25 cellular contexts compared by ENCODE assay signal in genomic region chr2:18232731-18233438, GRCh38.
DNase-seq lines count a peak whose midpoint lies in the region; ATAC-seq, FAIRE-seq and TF ChIP-seq lines count a peak whose summit lies in the region.
"Had no signal": no experiment of that assay in that cellular context is flagged by ENCODE, and none has a peak within 500 bp of the region (broad histone marks: within the 10 kb centered on the region; RNA-seq: fewer than 3 reads in every experiment).

No MANE protein-coding gene starts in this region.

- POLR2A ChIA-PET in WTC11 (lab: Charles Lee), result no interaction called here

- H3K36me3 Mint-ChIP-seq in WTC11, result no peaks in the 10 kb centered on the region

- H3K4me1 Mint-ChIP-seq in WTC11, result peaks cover 3% of the 10 kb centered on the region; the same call in 1 of the 2 replicates

- FAIRE-seq in GM12891 (lab: Jason Lieb, UNC), result no peak
- FAIRE-seq: GM19239, pancreas had no signal

- H3K4me3 Mint-ChIP-seq in WTC11, result no peak overlapping the region

- H3K27ac Mint-ChIP-seq in WTC11, result no peak overlapping the region

- no peak for TF ChIP-seq CTCF in WTC11 (IDR thresholded peaks at IDR 0.05)
- no peak for TF ChIP-seq CTCF in fibroblast of villous mesenchyme (IDR thresholded peaks at IDR 0.05; ENCODE audit: insufficient read depth, low read depth, low read length)

- TF ChIP-seq POLR2A in GM12891 (IDR thresholded peaks at IDR 0.05; ENCODE audit: low read depth, low read length), result no peak

- H3K27me3 Mint-ChIP-seq in WTC11 (ENCODE audit: low read depth), result no peaks in the 10 kb centered on the region

- CTCF ChIA-PET in WTC11 (lab: Charles Lee), result no interaction called here

- no peaks in the 10 kb centered on the region for H3K9me3 Mint-ChIP-seq in WTC11

- ATAC-seq in WTC11, result peak; percentile 34; the same call in 1 of the 2 replicates
- ATAC-seq in GM18873 (IDR thresholded peaks at IDR 0.05; ENCODE audit: low FRiP score, unreplicated experiment), result no peak
- no peak for ATAC-seq in HG02623 (IDR thresholded peaks at IDR 0.05; ENCODE audit: unreplicated experiment)
- ATAC-seq in GM18517 (IDR thresholded peaks at IDR 0.05; ENCODE audit: unreplicated experiment), result no peak
- ATAC-seq: left ventricle myocardium superior had no signal

- DNase-seq in ELR (ENCODE audit: low read depth) (peak; percentile 61), WTC11 (ENCODE audit: low spot score) (no peak), fibroblast of villous mesenchyme (ENCODE audit: low read depth) (peak; percentile 7), non-pigmented ciliary epithelial cell (ENCODE audit: low read depth) (peak; percentile 44), GM12891 (ENCODE audit: insufficient read length, low spot score) (no peak)
- DNase-seq: activated CD4-positive, alpha-beta T cell treated with anti-CD3 and anti-CD28 coated beads, Interleukin-2, amount 50 U/mL, for 48 hours; activated naive CD4-positive, alpha-beta T cell; activated T-cell treated with anti-CD3 and anti-CD28 coated beads for 4 hours; AML-193; anterior cingulate cortex; colonic mucosa; GOT3; left ventricle myocardium superior; NCI-H1436; NCI-H524; pancreas; Right ventricle myocardium superior; stimulated activated CD4-positive, alpha-beta T cell treated with anti-CD3 and anti-CD28 coated beads, Interleukin-1b, Interleukin-23, amount 100 ng/mL, for 48 hours; stimulated activated naive CD4-positive, alpha-beta T cell treated with Interleukin-2 at 50 U/mL for 16 hours; WERI-Rb-1 had no signal

- no peak overlapping the region for H3K4me3 ChIP-seq in fibroblast of villous mesenchyme (ENCODE audit: low read depth, low read length)
- H3K4me3 ChIP-seq: colonic mucosa, pancreas, tibial nerve had no signal

TF ChIP-seq in WTC11, 78 proteins besides CTCF, POLR2A, EP300 and RAD21 (continues in another document):
- TF ChIP-seq, protein P1, sequence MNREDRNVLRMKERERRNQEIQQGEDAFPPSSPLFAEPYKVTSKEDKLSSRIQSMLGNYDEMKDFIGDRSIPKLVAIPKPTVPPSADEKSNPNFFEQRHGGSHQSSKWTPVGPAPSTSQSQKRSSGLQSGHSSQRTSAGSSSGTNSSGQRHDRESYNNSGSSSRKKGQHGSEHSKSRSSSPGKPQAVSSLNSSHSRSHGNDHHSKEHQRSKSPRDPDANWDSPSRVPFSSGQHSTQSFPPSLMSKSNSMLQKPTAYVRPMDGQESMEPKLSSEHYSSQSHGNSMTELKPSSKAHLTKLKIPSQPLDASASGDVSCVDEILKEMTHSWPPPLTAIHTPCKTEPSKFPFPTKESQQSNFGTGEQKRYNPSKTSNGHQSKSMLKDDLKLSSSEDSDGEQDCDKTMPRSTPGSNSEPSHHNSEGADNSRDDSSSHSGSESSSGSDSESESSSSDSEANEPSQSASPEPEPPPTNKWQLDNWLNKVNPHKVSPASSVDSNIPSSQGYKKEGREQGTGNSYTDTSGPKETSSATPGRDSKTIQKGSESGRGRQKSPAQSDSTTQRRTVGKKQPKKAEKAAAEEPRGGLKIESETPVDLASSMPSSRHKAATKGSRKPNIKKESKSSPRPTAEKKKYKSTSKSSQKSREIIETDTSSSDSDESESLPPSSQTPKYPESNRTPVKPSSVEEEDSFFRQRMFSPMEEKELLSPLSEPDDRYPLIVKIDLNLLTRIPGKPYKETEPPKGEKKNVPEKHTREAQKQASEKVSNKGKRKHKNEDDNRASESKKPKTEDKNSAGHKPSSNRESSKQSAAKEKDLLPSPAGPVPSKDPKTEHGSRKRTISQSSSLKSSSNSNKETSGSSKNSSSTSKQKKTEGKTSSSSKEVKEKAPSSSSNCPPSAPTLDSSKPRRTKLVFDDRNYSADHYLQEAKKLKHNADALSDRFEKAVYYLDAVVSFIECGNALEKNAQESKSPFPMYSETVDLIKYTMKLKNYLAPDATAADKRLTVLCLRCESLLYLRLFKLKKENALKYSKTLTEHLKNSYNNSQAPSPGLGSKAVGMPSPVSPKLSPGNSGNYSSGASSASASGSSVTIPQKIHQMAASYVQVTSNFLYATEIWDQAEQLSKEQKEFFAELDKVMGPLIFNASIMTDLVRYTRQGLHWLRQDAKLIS (CRISPR knock-in tag; IDR thresholded peaks at IDR 0.05; ENCODE audit: borderline replicate concordance), result no peak
- TF ChIP-seq ZNF671 (CRISPR knock-in tag; IDR thresholded peaks at IDR 0.05) (no peak), SMAD4 (CRISPR knock-in tag; IDR thresholded peaks at IDR 0.05) (no peak), ERG (CRISPR knock-in tag; IDR thresholded peaks at IDR 0.05) (no peak)
- TF ChIP-seq, protein P2, sequence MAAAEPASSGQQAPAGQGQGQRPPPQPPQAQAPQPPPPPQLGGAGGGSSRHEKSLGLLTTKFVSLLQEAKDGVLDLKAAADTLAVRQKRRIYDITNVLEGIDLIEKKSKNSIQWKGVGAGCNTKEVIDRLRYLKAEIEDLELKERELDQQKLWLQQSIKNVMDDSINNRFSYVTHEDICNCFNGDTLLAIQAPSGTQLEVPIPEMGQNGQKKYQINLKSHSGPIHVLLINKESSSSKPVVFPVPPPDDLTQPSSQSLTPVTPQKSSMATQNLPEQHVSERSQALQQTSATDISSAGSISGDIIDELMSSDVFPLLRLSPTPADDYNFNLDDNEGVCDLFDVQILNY (CRISPR knock-in tag; IDR thresholded peaks at IDR 0.05), result no peak

TF ChIP-seq in GM12891, 5 proteins besides CTCF, POLR2A, EP300 and RAD21:
- no peak for TF ChIP-seq SPI1 (IDR thresholded peaks at IDR 0.05; ENCODE audit: low read depth, low read length)
- no peak for TF ChIP-seq TAF1 (IDR thresholded peaks at IDR 0.05; ENCODE audit: low read depth, low read length)
- TF ChIP-seq POU2F2 (IDR thresholded peaks at IDR 0.05; ENCODE audit: low read depth, low read length), result no peak
- no peak for TF ChIP-seq PAX5 (IDR thresholded peaks at IDR 0.05; ENCODE audit: insufficient read depth, low read length, severe bottlenecking)
- no peak for TF ChIP-seq POLR2AphosphoS5 (IDR thresholded peaks at IDR 0.05; ENCODE audit: low read depth, low read length)
TF ChIP-seq in GM12891: peak in this region for 0.

Comparison
In these comparisons a context has a peak if more than half of its experiments do, and no peak if none do; other contexts are left out.
1. DNase-seq: peak in ELR (single experiment), fibroblast of villous mesenchyme (single experiment) and non-pigmented ciliary epithelial cell (single experiment); none in WTC11 (single experiment) and GM12891 (single experiment).